ENCODE assay signal across 8 cellular contexts in the genomic region with DNA sequence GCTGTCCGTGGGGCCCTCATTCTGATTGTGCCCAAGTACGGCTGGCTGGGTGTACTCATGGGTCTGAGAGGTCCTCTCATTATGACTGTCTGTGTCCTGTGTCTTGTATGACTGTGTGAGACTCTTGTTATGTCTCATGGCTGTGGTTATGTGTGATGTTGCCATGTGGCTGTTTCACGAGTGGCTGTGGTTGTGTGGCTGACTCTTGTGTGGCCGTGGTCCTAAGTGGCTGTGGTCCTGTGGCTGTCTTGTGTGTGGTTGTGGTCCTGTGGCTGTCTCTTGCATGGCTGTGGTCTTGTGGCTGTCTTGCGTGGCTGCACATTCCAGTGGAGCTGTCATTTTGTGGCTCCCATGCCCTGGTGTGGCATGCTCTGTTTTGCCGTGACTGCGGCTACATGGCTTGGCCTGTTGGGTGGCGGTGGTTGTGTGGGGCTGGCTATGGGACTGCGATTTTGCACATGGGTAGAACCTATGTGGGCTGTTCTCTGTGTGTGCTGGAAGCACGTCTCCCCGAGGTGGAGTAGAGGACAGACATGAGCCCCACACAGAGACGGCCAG. TPM values are rescaled to one million over a fixed set of nuclear protein-coding genes. Genes with fewer than 3 reads are reported as not detected.
DNase-seq lines count a peak whose midpoint lies in the region; ATAC-seq, FAIRE-seq and TF ChIP-seq lines count a peak whose summit lies in the region.

No MANE protein-coding gene starts in this region.

- H3K79me1 ChIP-seq in trophoblast cell (ENCODE audit: low read length) = peaks cover 5% of the 10 kb centered on the region

- H3K4me1 ChIP-seq in astrocyte (ENCODE audit: insufficient read depth, low read length) (peaks cover 5% of the 10 kb centered on the region), trophoblast cell (ENCODE audit: control insufficient read depth in 1 of 2, insufficient read depth in 2 of 2, low read length in 2 of 2) (peaks cover 12 to 14% of the 10 kb centered on the region in 2 experiments), A673 (ENCODE audit: insufficient read depth, low read length, poor library complexity, severe bottlenecking) (peaks cover 13% of the 10 kb centered on the region)

- H3K18ac ChIP-seq in trophoblast cell (ENCODE audit: low read length) = no peak overlapping the region

- H3K27ac Mint-ChIP-seq in astrocyte (ENCODE audit: unreplicated experiment) = peak overlapping the region; percentile 47

- H3K36me3 ChIP-seq in astrocyte (ENCODE audit: insufficient read depth, low read length) (no peaks in the 10 kb centered on the region), trophoblast cell (ENCODE audit: control insufficient read depth in 1 of 2, insufficient read depth in 2 of 2, low read length in 2 of 2) (no peaks in the 10 kb centered on the region), A673 (ENCODE audit: insufficient read depth, low read length, poor library complexity, severe bottlenecking) (no peaks in the 10 kb centered on the region)

- H2AFZ ChIP-seq in astrocyte (ENCODE audit: low read depth, low read length) = no peak overlapping the region
- no peak overlapping the region for H2AFZ ChIP-seq in trophoblast cell (ENCODE audit: insufficient read depth, low read length, poor library complexity)

- H2AK5ac ChIP-seq in trophoblast cell (ENCODE audit: low read length) = no peak overlapping the region

- FAIRE-seq in astrocyte (lab: Jason Lieb, UNC) = no peak

- no peak overlapping the region for H2BK5ac ChIP-seq in trophoblast cell (ENCODE audit: low read depth, low read length, poor library complexity)

- no TSS peak for BruUV-seq in A673 (replicated peaks; lab: Mats Ljungman, UMichigan)

- peaks cover 7% of the 10 kb centered on the region for H3K36me3 Mint-ChIP-seq in astrocyte (ENCODE audit: low read depth, unreplicated experiment)

- H3K27ac ChIP-seq in astrocyte (ENCODE audit: low read depth, low read length) (no peak overlapping the region), trophoblast cell (ENCODE audit: low read depth, low read length) (no peak overlapping the region), A673 (ENCODE audit: low read depth, low read length, poor library complexity, severe bottlenecking) (no peak overlapping the region)

- H3K4me2 ChIP-seq in astrocyte (ENCODE audit: low read length) (no peak overlapping the region), trophoblast cell (ENCODE audit: low read length) (no peak overlapping the region)

- H3K27me3 Mint-ChIP-seq in astrocyte (ENCODE audit: low read depth, unreplicated experiment) = peaks cover 28% of the 10 kb centered on the region

- no peak overlapping the region for H4K8ac ChIP-seq in trophoblast cell (ENCODE audit: low read depth, low read length)

- no peak overlapping the region for H3K9ac ChIP-seq in astrocyte (ENCODE audit: low read length)
- H3K9ac ChIP-seq in trophoblast cell (ENCODE audit: low read length) = no peak overlapping the region

- intact Hi-C loops in A673 (cut with micrococcal nuclease; ENCODE audit: unreplicated experiment) = no loop called here

- H3K9me3 ChIP-seq in astrocyte (ENCODE audit: insufficient read depth, low read depth, low read length) (no peaks in the 10 kb centered on the region), trophoblast cell (ENCODE audit: insufficient read depth, low read depth, low read length) (peaks cover 8% of the 10 kb centered on the region), A673 (ENCODE audit: low read depth, low read length, poor library complexity, severe bottlenecking) (no peaks in the 10 kb centered on the region)

- POLR2A ChIA-PET in GM10248 (lab: Yijun Ruan, JAX) = no interaction called here
- POLR2A ChIA-PET in A673 (lab: Charles Lee; ENCODE audit: low non-redundant PET) = no interaction called here

- CTCF ChIA-PET in GM10248 (lab: Yijun Ruan, JAX) = interaction anchor here (1.1 to 2.7 kb wide), 7 partner anchors 13 to 322 kb away, joined by 3 to 14 read pairs (median 4); no protein-coding TSS in a partner anchor
- CTCF ChIA-PET in A673 (lab: Charles Lee) = no interaction called here

- H3K4me3 ChIP-seq in astrocyte (ENCODE audit: insufficient read depth, low read depth, low read length) (no peak overlapping the region), trophoblast cell (ENCODE audit: low read depth, low read length) (peak overlapping the region; percentile 13), A673 (ENCODE audit: low read depth, low read length, poor library complexity, severe bottlenecking) (no peak overlapping the region)

- H3K4ac ChIP-seq in trophoblast cell (ENCODE audit: low read depth, low read length) = no peak overlapping the region

- peaks cover 6% of the 10 kb centered on the region for H4K20me1 ChIP-seq in astrocyte (ENCODE audit: insufficient read depth, low read length)

- no peak overlapping the region for H3K4me3 Mint-ChIP-seq in astrocyte (ENCODE audit: unreplicated experiment)

- H3K23ac ChIP-seq in trophoblast cell (ENCODE audit: low read length) = no peak overlapping the region

- DNase-seq in GM10248 (ENCODE audit: extremely low spot score) (peak; percentile 84), RPMI7951 (ENCODE audit: low read depth) (peak; percentile 15), astrocyte (ENCODE audit: low read depth) (no peak), trophoblast cell (no peak), amygdala (lab: John Stamatoyannopoulos, UW) (no peak), A673 (ENCODE audit: low spot score) (no peak)

- no peak overlapping the region for H2BK12ac ChIP-seq in trophoblast cell (ENCODE audit: low read length)

- H3K79me2 ChIP-seq in astrocyte (ENCODE audit: insufficient read depth, low read length) (no peaks in the 10 kb centered on the region), trophoblast cell (ENCODE audit: control insufficient read depth, insufficient read depth, low read length, poor library complexity) (no peaks in the 10 kb centered on the region)

- no peak overlapping the region for H3K14ac ChIP-seq in trophoblast cell (ENCODE audit: low read length)

- no CpG with 5 or more reads among the region's 12 CpGs for WGBS in trophoblast cell (ENCODE audit: extremely low coverage, insufficient coverage, insufficient read length)

- H4K91ac ChIP-seq in trophoblast cell (ENCODE audit: low read depth, low read length) = no peak overlapping the region

- no peak overlapping the region for H4K12ac ChIP-seq in trophoblast cell (ENCODE audit: low read depth, low read length)

- peaks cover 3% of the 10 kb centered on the region for H3K4me1 Mint-ChIP-seq in astrocyte (ENCODE audit: low read depth, unreplicated experiment)

- no peak overlapping the region for H2BK120ac ChIP-seq in trophoblast cell (ENCODE audit: insufficient read depth, low read length, poor library complexity)

- no peak for ATAC-seq in GM18511 (IDR thresholded peaks at IDR 0.05; ENCODE audit: unreplicated experiment)
- no peak for ATAC-seq in HG02571 (IDR thresholded peaks at IDR 0.05; ENCODE audit: unreplicated experiment)

- H3K27me3 ChIP-seq in astrocyte (ENCODE audit: insufficient read depth, low read length) = no peaks in the 10 kb centered on the region
- peaks cover 51% of the 10 kb centered on the region for H3K27me3 ChIP-seq in trophoblast cell (ENCODE audit: insufficient read depth, low read length)
- no peaks in the 10 kb centered on the region for H3K27me3 ChIP-seq in A673 (replicated peaks; ENCODE audit: insufficient read depth, low read depth, low read length, poor library complexity)

- peaks cover 10% of the 10 kb centered on the region for H3K9me3 Mint-ChIP-seq in astrocyte (ENCODE audit: unreplicated experiment)

- no peak for TF ChIP-seq CTCF in GM10248 (IDR thresholded peaks at IDR 0.05; ENCODE audit: control extremely low read depth, extremely low read depth, low read depth, missing control alignments)
- no peak for TF ChIP-seq CTCF in astrocyte (IDR thresholded peaks at IDR 0.05; ENCODE audit: insufficient read depth, low read depth, low read length)
- no peak for TF ChIP-seq CTCF in A673 (conservative IDR thresholded peaks at IDR 0.05; ENCODE audit: low read depth, low read length)

RNA-seq across cellular contexts. Expression of a gene that starts 2.5 kb away (rescaled TPM):
- total RNA-seq in RPMI7951 (2014; rRNA removed; shearing (Covaris generic)) = 4.1 and 6.0 TPM in 2 replicates
- 0.27 TPM in 1 of 2 replicates, not detected in the other for total RNA-seq in astrocyte
- polyA plus RNA-seq in trophoblast cell (2013) = 0.10 and 0.16 TPM in 2 replicates
- total RNA-seq in A673 (2021) = not detected in 2 replicates

RNA-seq across cellular contexts. Expression of a gene that starts 16.4 kb away (rescaled TPM):
- 39.7 and 46.4 TPM in 2 replicates for total RNA-seq in RPMI7951 (2014; rRNA removed; shearing (Covaris generic))
- total RNA-seq in astrocyte = 43.0 and 43.3 TPM in 2 replicates
- polyA plus RNA-seq in trophoblast cell (2013) = 26.6 and 28.8 TPM in 2 replicates
- 85.7 and 109 TPM in 2 replicates for total RNA-seq in A673 (2021)

RNA-seq across cellular contexts. Expression of a gene that starts 18.0 kb away (rescaled TPM):
- total RNA-seq in RPMI7951 (2014; rRNA removed; shearing (Covaris generic)) = 27.9 and 28.0 TPM in 2 replicates
- total RNA-seq in astrocyte (96.4 and 104 TPM in 2 replicates), A673 (2021) (119 and 126 TPM in 2 replicates)
- 149 and 154 TPM in 2 replicates for polyA plus RNA-seq in trophoblast cell (2013)

RNA-seq across cellular contexts. Expression of a gene that starts 50.1 kb away (rescaled TPM):
- 136 and 162 TPM in 2 replicates for total RNA-seq in RPMI7951 (2014; rRNA removed; shearing (Covaris generic))
- total RNA-seq in astrocyte = 39.7 and 39.8 TPM in 2 replicates
- 45.9 and 47.7 TPM in 2 replicates for polyA plus RNA-seq in trophoblast cell (2013)
- total RNA-seq in A673 (2021) = 63.3 and 69.5 TPM in 2 replicates

RNA-seq across cellular contexts. Expression of a gene that starts 50.1 kb away (rescaled TPM):
- 15.3 and 18.5 TPM in 2 replicates for total RNA-seq in RPMI7951 (2014; rRNA removed; shearing (Covaris generic))
- total RNA-seq in astrocyte (58.7 and 71.3 TPM in 2 replicates), A673 (2021) (148 and 164 TPM in 2 replicates)
- polyA plus RNA-seq in trophoblast cell (2013) = 139 and 150 TPM in 2 replicates

Comparison
In these comparisons a context has a peak if more than half of its experiments do, and no peak if none do; other contexts are left out.
1. DNase-seq: peak in GM10248 (single experiment) and RPMI7951 (single experiment); none in astrocyte (single experiment), trophoblast cell (0 of 2), amygdala (0 of 56) and A673 (single experiment).